ENCODE assay signal across 25 cellular contexts in the genomic region with DNA sequence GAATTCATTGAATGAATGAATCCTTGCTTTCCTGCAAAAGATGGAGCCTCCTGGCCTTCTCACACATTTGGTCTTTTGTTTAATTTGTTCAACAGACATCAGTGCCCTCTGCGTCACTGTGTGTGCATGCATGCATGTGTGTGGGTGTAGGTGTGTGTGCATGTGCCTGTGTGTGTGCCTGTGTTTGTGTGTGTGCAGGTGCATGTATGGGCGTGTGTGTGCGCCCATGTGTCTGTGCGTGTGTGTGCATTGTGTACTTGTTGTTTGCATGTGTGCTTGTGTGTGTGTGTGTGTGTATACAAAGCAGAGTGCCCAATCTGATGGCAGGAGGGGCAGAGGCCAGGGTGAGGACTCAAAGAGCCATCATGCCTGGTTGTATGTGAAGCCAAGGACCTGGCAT. TPM values are rescaled to one million over a fixed set of nuclear protein-coding genes. Genes with fewer than 3 reads are reported as not detected.
A peak's percentile ranks its signal among the peaks of the same experiment; 100 is the strongest.
DNase-seq lines count a peak whose midpoint lies in the region; FAIRE-seq and TF ChIP-seq lines count a peak whose summit lies in the region.
"Had no signal": no experiment of that assay in that cellular context is flagged by ENCODE, and none has a peak within 500 bp of the region (broad histone marks: within the 10 kb centered on the region; RNA-seq: fewer than 3 reads in every experiment).

No MANE protein-coding gene starts in this region.

- DNase-seq in HTR-8/SVneo (ENCODE audit: insufficient read length, low spot score) = no peak
- no peak for DNase-seq in trophoblast cell
- DNase-seq in activated CD4-positive, alpha-beta T cell treated with anti-CD3 and anti-CD28 coated beads, Interleukin-2, amount 10 ng/mL, durations not matched to agents 7 days and 5 days = no peak
- DNase-seq in NCI-H226 = no peak
- no peak for DNase-seq in NCI-H1105 treated with DMSO at 0.1 percent for 48 hours (lab: John Stamatoyannopoulos, UW)
- DNase-seq in kidney = no peak
- DNase-seq: ACHN; BE2C; C1 segment of cervical spinal cord; CD4-positive, CD25-positive, alpha-beta regulatory T cell; CD8-positive, alpha-beta memory T cell; COR-L47; DMS 273 treated with DMSO at 0.1 percent for 48 hours; DMS53; DND-41; EL; H7; KBM-7 had no signal

- POLR2A ChIA-PET in activated CD4-positive, alpha-beta T cell treated with anti-CD3 and anti-CD28 coated beads, Interleukin-2, amount 10 ng/mL, durations not matched to agents 7 days and 5 days (lab: Charles Lee) = no interaction called here

- H2BK120ac ChIP-seq in trophoblast cell (ENCODE audit: insufficient read depth, low read length, poor library complexity) = no peak overlapping the region

- H3K23ac ChIP-seq in trophoblast cell (ENCODE audit: low read length) = peak overlapping the region; percentile 15

- no peaks in the 10 kb centered on the region for H3K27me3 ChIP-seq in trophoblast cell (ENCODE audit: insufficient read depth, low read length)
- H3K27me3 ChIP-seq: BE2C had no signal

- no peak overlapping the region for H2BK12ac ChIP-seq in trophoblast cell (ENCODE audit: low read length)

- H3K36me3 ChIP-seq in trophoblast cell (ENCODE audit: control insufficient read depth in 1 of 2, insufficient read depth in 2 of 2, low read length in 2 of 2) = no peaks in the 10 kb centered on the region
- H3K36me3 ChIP-seq in kidney (ENCODE audit: control insufficient read depth in 1 of 2, insufficient read depth in 2 of 2, low read length in 2 of 2) = no peaks in the 10 kb centered on the region
- H3K36me3 ChIP-seq: BE2C had no signal

- no peak overlapping the region for H4K91ac ChIP-seq in trophoblast cell (ENCODE audit: low read depth, low read length)

- H3K14ac ChIP-seq in trophoblast cell (ENCODE audit: low read length) = no peak overlapping the region

- WGBS in trophoblast cell (ENCODE audit: extremely low coverage, insufficient coverage, insufficient read length) = no CpG with 5 or more reads among the region's 4 CpGs

- FAIRE-seq in HTR-8/SVneo (lab: Jason Lieb, UNC) (peak; percentile 91), kidney (lab: Jason Lieb, UNC) (no peak)
- FAIRE-seq: A204.1, GM12878, GM18507 had no signal

- H3K4me1 Mint-ChIP-seq in brain (peaks cover 58% of the 10 kb centered on the region), nephron (peaks cover 50% of the 10 kb centered on the region)
- peaks cover 3% of the 10 kb centered on the region for H3K4me1 Mint-ChIP-seq in activated CD4-positive, alpha-beta T cell treated with anti-CD3 and anti-CD28 coated beads, Interleukin-2, amount 10 ng/mL, durations not matched to agents 7 days and 5 days
- H3K4me1 Mint-ChIP-seq: CD4-positive, CD25-positive, alpha-beta regulatory T cell; CD8-positive, alpha-beta memory T cell had no signal

- no peak overlapping the region for H3K18ac ChIP-seq in trophoblast cell (ENCODE audit: low read length)

- H2BK5ac ChIP-seq in trophoblast cell (ENCODE audit: low read depth, low read length, poor library complexity) = no peak overlapping the region

- H3K36me3 Mint-ChIP-seq in brain (peaks cover 3% of the 10 kb centered on the region), nephron (ENCODE audit: low read depth) (no peaks in the 10 kb centered on the region)
- H3K36me3 Mint-ChIP-seq in activated CD4-positive, alpha-beta T cell treated with anti-CD3 and anti-CD28 coated beads, Interleukin-2, amount 10 ng/mL, durations not matched to agents 7 days and 5 days (ENCODE audit: low read depth) = no peaks in the 10 kb centered on the region
- H3K36me3 Mint-ChIP-seq: CD4-positive, CD25-positive, alpha-beta regulatory T cell; CD8-positive, alpha-beta memory T cell had no signal

- H3K4me1 ChIP-seq in trophoblast cell (ENCODE audit: control insufficient read depth in 1 of 2, insufficient read depth in 2 of 2, low read length in 2 of 2) (peaks cover 0 to 7% of the 10 kb centered on the region in 2 experiments), kidney (ENCODE audit: control insufficient read depth in 1 of 2, insufficient read depth in 1 of 2, low read depth in 1 of 2, low read length in 2 of 2) (no peaks in the 10 kb centered on the region)

- H3K79me1 ChIP-seq in trophoblast cell (ENCODE audit: low read length) = peaks cover 2% of the 10 kb centered on the region

- CTCF ChIA-PET in activated CD4-positive, alpha-beta T cell treated with anti-CD3 and anti-CD28 coated beads, Interleukin-2, amount 10 ng/mL, durations not matched to agents 7 days and 5 days (lab: Charles Lee) = interaction anchor here (1.5 kb wide), 1 partner anchor 15 kb away, joined by 5 read pairs; no protein-coding TSS in a partner anchor

- H3K4ac ChIP-seq in trophoblast cell (ENCODE audit: low read depth, low read length) = no peak overlapping the region

- H3K27ac ChIP-seq in trophoblast cell (ENCODE audit: low read depth, low read length) (no peak overlapping the region), kidney (ENCODE audit: low read depth in 2 of 2, low read length in 2 of 2) (no peak overlapping the region)

- H3K9ac ChIP-seq in trophoblast cell (ENCODE audit: low read length) (no peak overlapping the region), kidney (ENCODE audit: low read length in 2 of 2) (no peak overlapping the region)

- H3K27ac Mint-ChIP-seq in brain (peak overlapping the region in 3 of 5 experiments; percentile 32 to 69 (median 44)), nephron (peak overlapping the region in 2 of 3 experiments; percentile 63 to 71)
- no peak overlapping the region for H3K27ac Mint-ChIP-seq in activated CD4-positive, alpha-beta T cell treated with anti-CD3 and anti-CD28 coated beads, Interleukin-2, amount 10 ng/mL, durations not matched to agents 7 days and 5 days
- H3K27ac Mint-ChIP-seq: CD4-positive, CD25-positive, alpha-beta regulatory T cell; GM23338 had no signal

- H2AFZ ChIP-seq in trophoblast cell (ENCODE audit: insufficient read depth, low read length, poor library complexity) = no peak overlapping the region

- TF ChIP-seq CTCF in brain (conservative IDR thresholded peaks at IDR 0.05) = no peak
- TF ChIP-seq CTCF in nephron (IDR thresholded peaks at IDR 0.05; ENCODE audit: unreplicated experiment in 3 of 3) = no peak
- no peak for TF ChIP-seq CTCF in kidney (IDR thresholded peaks at IDR 0.05; ENCODE audit: borderline replicate concordance, extremely low read depth, insufficient read depth)

- no peak overlapping the region for H4K12ac ChIP-seq in trophoblast cell (ENCODE audit: low read depth, low read length)

- intact Hi-C loops in kidney (cut with DNase I) = no loop called here

- H2AK5ac ChIP-seq in trophoblast cell (ENCODE audit: low read length) = no peak overlapping the region

- H3K4me2 ChIP-seq in trophoblast cell (ENCODE audit: low read length) = no peak overlapping the region
- H3K4me2 ChIP-seq: GM23338 had no signal

- no peak overlapping the region for H4K8ac ChIP-seq in trophoblast cell (ENCODE audit: low read depth, low read length)

- no peaks in the 10 kb centered on the region for H3K79me2 ChIP-seq in trophoblast cell (ENCODE audit: control insufficient read depth, insufficient read depth, low read length, poor library complexity)

- H3K4me3 ChIP-seq in trophoblast cell (ENCODE audit: low read depth, low read length) (peak overlapping the region; percentile 1), kidney (ENCODE audit: low read length in 2 of 2) (no peak overlapping the region)
- H3K4me3 ChIP-seq: GM12878, GM23338 had no signal

- no peaks in the 10 kb centered on the region for H3K9me3 Mint-ChIP-seq in brain
- H3K9me3 Mint-ChIP-seq in nephron = no peaks in the 10 kb centered on the region
- H3K9me3 Mint-ChIP-seq in activated CD4-positive, alpha-beta T cell treated with anti-CD3 and anti-CD28 coated beads, Interleukin-2, amount 10 ng/mL, durations not matched to agents 7 days and 5 days = no peaks in the 10 kb centered on the region
- H3K9me3 Mint-ChIP-seq: CD4-positive, CD25-positive, alpha-beta regulatory T cell; CD8-positive, alpha-beta memory T cell; GM23338 had no signal

- H3K4me3 Mint-ChIP-seq in brain = no peak overlapping the region
- H3K4me3 Mint-ChIP-seq in nephron = peak overlapping the region in 1 of 3 experiments; percentile 29
- H3K4me3 Mint-ChIP-seq in activated CD4-positive, alpha-beta T cell treated with anti-CD3 and anti-CD28 coated beads, Interleukin-2, amount 10 ng/mL, durations not matched to agents 7 days and 5 days = no peak overlapping the region
- H3K4me3 Mint-ChIP-seq: CD4-positive, CD25-positive, alpha-beta regulatory T cell; GM23338 had no signal

- H3K9me3 ChIP-seq in trophoblast cell (ENCODE audit: insufficient read depth, low read depth, low read length) = peaks cover 2% of the 10 kb centered on the region
- H3K9me3 ChIP-seq in kidney (ENCODE audit: control insufficient read depth in 1 of 2, low read length in 2 of 2) = no peaks in the 10 kb centered on the region
- H3K9me3 ChIP-seq: BE2C had no signal

- peaks cover 10% of the 10 kb centered on the region for H3K27me3 Mint-ChIP-seq in brain
- peaks cover 19% of the 10 kb centered on the region for H3K27me3 Mint-ChIP-seq in nephron (ENCODE audit: low read depth)
- H3K27me3 Mint-ChIP-seq in activated CD4-positive, alpha-beta T cell treated with anti-CD3 and anti-CD28 coated beads, Interleukin-2, amount 10 ng/mL, durations not matched to agents 7 days and 5 days = no peaks in the 10 kb centered on the region

RNA-seq across cellular contexts. Expression of gene C20orf203, which starts 36.0 kb away (rescaled TPM):
- polyA plus RNA-seq in brain (ENCODE audit: insufficient read depth, low read depth, low replicate concordance) (not detected), kidney (ENCODE audit: insufficient read depth, low read depth, low replicate concordance) (not detected)
- polyA plus RNA-seq in trophoblast cell (2013) = 0.01 TPM in 1 of 2 replicates, not detected in the other
- total RNA-seq in activated CD4-positive, alpha-beta T cell treated with anti-CD3 and anti-CD28 coated beads, Interleukin-2, amount 10 ng/mL, durations not matched to agents 7 days and 5 days = under 1 TPM; 0.07 to 0.08 TPM
- total RNA-seq in kidney = not detected
- total RNA-seq: CD8-positive, alpha-beta memory T cell; G401; GM12878; GM23338 had no signal
- polyA plus RNA-seq: CD8-positive, alpha-beta memory T cell had no signal

RNA-seq across cellular contexts. Expression of gene NOL4L, which starts 52.6 kb away (rescaled TPM):
- polyA plus RNA-seq in brain (ENCODE audit: insufficient read depth, low read depth, low replicate concordance) (36.1 TPM), kidney (ENCODE audit: insufficient read depth, low read depth, low replicate concordance) (14.1 TPM)
- polyA plus RNA-seq in trophoblast cell (2013) = 38.6 and 40.8 TPM in 2 replicates
- total RNA-seq in activated CD4-positive, alpha-beta T cell treated with anti-CD3 and anti-CD28 coated beads, Interleukin-2, amount 10 ng/mL, durations not matched to agents 7 days and 5 days = 10 to 100 TPM; 26.1 to 27.4 TPM
- 19.4 TPM for total RNA-seq in kidney
